Comparison of ENCODE assay signal across 12 cellular contexts in the genomic region with DNA sequence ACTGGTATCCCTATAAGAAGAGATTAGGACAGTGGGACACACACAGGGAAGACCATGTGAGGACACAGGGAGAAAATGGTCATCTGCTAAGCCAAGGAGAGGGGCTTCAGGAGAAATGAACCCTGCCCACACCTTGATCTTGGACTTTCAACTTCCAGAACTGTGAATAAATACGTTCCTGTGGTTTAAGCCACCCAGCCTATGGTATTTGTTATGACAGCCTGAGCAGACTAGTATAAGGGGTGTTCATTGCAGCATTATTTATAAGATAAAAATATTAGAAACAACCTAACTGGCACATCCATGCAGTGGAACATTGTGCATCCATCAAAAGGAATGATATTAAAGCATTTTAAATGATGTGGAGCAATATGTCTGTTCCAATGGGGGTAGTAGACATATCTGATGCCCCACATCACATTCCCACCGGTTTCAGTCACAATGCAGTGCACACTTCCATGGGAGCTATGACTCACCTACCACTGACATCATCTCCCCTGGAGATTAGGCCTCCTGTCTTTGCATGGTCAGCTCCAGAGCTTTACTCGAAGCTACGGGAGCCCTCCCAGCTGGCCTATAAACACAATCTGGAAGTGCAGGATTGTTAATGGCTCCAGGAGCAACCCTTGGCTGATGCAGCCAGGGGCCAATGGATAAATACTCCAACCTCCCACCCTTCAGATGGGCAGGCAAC. TPM values are rescaled to one million over a fixed set of nuclear protein-coding genes. Genes with fewer than 3 reads are reported as not detected.
DNase-seq lines count a peak whose midpoint lies in the region; ATAC-seq, FAIRE-seq and TF ChIP-seq lines count a peak whose summit lies in the region.
"Had no signal": no experiment of that assay in that cellular context is flagged by ENCODE, and none has a peak within 500 bp of the region (broad histone marks: within the 10 kb centered on the region; RNA-seq: fewer than 3 reads in every experiment).

No MANE protein-coding gene starts in this region.

- no peak overlapping the region for H3K27ac ChIP-seq in RWPE1
- H3K27ac ChIP-seq: KMS-11 had no signal

- H3K4me3 ChIP-seq in epithelial cell of proximal tubule (ENCODE audit: low read depth, low read length), result no peak overlapping the region
- no peak overlapping the region for H3K4me3 ChIP-seq in retinal pigment epithelial cell (ENCODE audit: low read length)

- POLR2A ChIA-PET in RWPE1 (lab: Yijun Ruan, JAX; ENCODE audit: low non-redundant PET), result no interaction called here

- no peak for TF ChIP-seq CTCF in RWPE1 (conservative IDR thresholded peaks at IDR 0.05; ENCODE audit: low read depth)
- no peak for TF ChIP-seq CTCF in epithelial cell of proximal tubule (conservative IDR thresholded peaks at IDR 0.05; ENCODE audit: low read depth, low read length)
- no peak for TF ChIP-seq CTCF in retinal pigment epithelial cell (conservative IDR thresholded peaks at IDR 0.05; ENCODE audit: low read depth, low read length)
- no peak for TF ChIP-seq CTCF in D721Med (IDR thresholded peaks at IDR 0.05; ENCODE audit: insufficient read depth, missing control alignments)

- H3K36me3 Mint-ChIP-seq in activated naive CD4-positive, alpha-beta T cell treated with anti-CD3 and anti-CD28 coated beads, Interleukin-2, amount 50 U/mL, for 72 hours, result peaks cover 0 to 6% of the 10 kb centered on the region in 2 donors

- CTCF ChIA-PET in RWPE1 (lab: Yijun Ruan, JAX), result no interaction called here

- DNase-seq in GM04504 (ENCODE audit: low read depth) (peak; percentile 60), RWPE1 (ENCODE audit: low spot score) (peak; percentile 42), epithelial cell of proximal tubule (ENCODE audit: low read depth) (peak; percentile 52), retinal pigment epithelial cell (ENCODE audit: low read depth) (peak; percentile 62), D721Med (ENCODE audit: insufficient read length, low spot score) (no peak), NCI-H1417 (lab: John Stamatoyannopoulos, UW) (no peak), NCI-H510A treated with DMSO at 0.1 percent for 48 hours (lab: John Stamatoyannopoulos, UW) (no peak)
- DNase-seq in activated naive CD4-positive, alpha-beta T cell treated with anti-CD3 and anti-CD28 coated beads, Interleukin-2, amount 50 U/mL, for 72 hours (ENCODE audit: low spot score in 2 of 2), result no peak
- DNase-seq: activated T-cell treated with anti-CD3 and anti-CD28 coated beads, Interleukin-2, amount 50 U/mL, for 48 hours; NCI-H748 treated with DMSO at 0.1 percent for 48 hours; stimulated activated CD4-positive, alpha-beta T cell treated with anti-CD3 and anti-CD28 coated beads, Interleukin-4, amount 100 ng/mL, for 1 hour had no signal

- no peak for ATAC-seq in activated naive CD4-positive, alpha-beta T cell treated with anti-CD3 and anti-CD28 coated beads, Interleukin-2, amount 50 U/mL, for 72 hours

- no peak for FAIRE-seq in D721Med (lab: Jason Lieb, UNC)

- H3K9me3 Mint-ChIP-seq in activated naive CD4-positive, alpha-beta T cell treated with anti-CD3 and anti-CD28 coated beads, Interleukin-2, amount 50 U/mL, for 72 hours, result no peaks in the 10 kb centered on the region

- no peak overlapping the region for H3K27ac Mint-ChIP-seq in activated naive CD4-positive, alpha-beta T cell treated with anti-CD3 and anti-CD28 coated beads, Interleukin-2, amount 50 U/mL, for 72 hours

RNA-seq across cellular contexts. Expression of gene MAMLD1, which starts 38.9 kb away (rescaled TPM):
- total RNA-seq in epithelial cell of proximal tubule, result 1.5 and 2.5 TPM in 2 replicates
- total RNA-seq in activated naive CD4-positive, alpha-beta T cell treated with anti-CD3 and anti-CD28 coated beads, Interleukin-2, amount 50 U/mL, for 72 hours, result 1 to 10 TPM in 1 of 2 donors, under 1 TPM in 1; 0.96 to 2.7 TPM

Comparison
In these comparisons a context has a peak if more than half of its experiments do, and no peak if none do; other contexts are left out.
1. DNase-seq: peak in GM04504 (single experiment), RWPE1 (single experiment), epithelial cell of proximal tubule (single experiment) and retinal pigment epithelial cell (single experiment); none in D721Med (single experiment), NCI-H1417 (0 of 3), NCI-H510A treated with DMSO at 0.1 percent for 48 hours (single experiment) and activated naive CD4-positive, alpha-beta T cell treated with anti-CD3 and anti-CD28 coated beads, Interleukin-2, amount 50 U/mL, for 72 hours (0 of 2).